In genomic region chr5:52948418-52949076, GRCh38 we compare ENCODE assay signal across 8 cellular contexts. TPM values are rescaled to one million over a fixed set of nuclear protein-coding genes. Genes with fewer than 3 reads are reported as not detected.
DNase-seq lines count a peak whose midpoint lies in the region; ATAC-seq, FAIRE-seq and TF ChIP-seq lines count a peak whose summit lies in the region.

No MANE protein-coding gene starts in this region.

- no peak for TF ChIP-seq POLR2A in upper lobe of left lung (IDR thresholded peaks at IDR 0.05)

- peak; percentile 80 for TF ChIP-seq CTCF in fibroblast of pulmonary artery (IDR thresholded peaks at IDR 0.05; ENCODE audit: low read length, missing control alignments)
- peak; percentile 73 to 90 (median 84) for TF ChIP-seq CTCF in upper lobe of left lung (IDR thresholded peaks at IDR 0.05)

- no peaks in the 10 kb centered on the region for H3K9me3 ChIP-seq in upper lobe of left lung

- peak; percentile 20 for FAIRE-seq in HTR-8/SVneo (lab: Jason Lieb, UNC)

- H3K4me3 ChIP-seq in fibroblast of pulmonary artery (replicated peaks; ENCODE audit: low read depth, low read length) (no peak overlapping the region), upper lobe of left lung (no peak overlapping the region)

- peak overlapping the region in 2 of 4 donors; percentile 32 to 36 for H3K27ac ChIP-seq in upper lobe of left lung

- 21 to 36% methylated on average over 1 of the region's 1 CpG for WGBS in upper lobe of left lung, 2 donors

- no peaks in the 10 kb centered on the region for H3K27me3 ChIP-seq in upper lobe of left lung

- ATAC-seq in GM21528 (IDR thresholded peaks at IDR 0.05; ENCODE audit: low FRiP score, unreplicated experiment) (peak; percentile 99), upper lobe of left lung (ENCODE audit: low FRiP score in 2 of 2) (peak; percentile 88 to 94)

- H3K36me3 ChIP-seq in upper lobe of left lung, result peaks cover 0 to 26% (median 4%) of the 10 kb centered on the region in 4 donors

- peaks cover 0 to 18% (median 15%) of the 10 kb centered on the region in 4 donors for H3K4me1 ChIP-seq in upper lobe of left lung

- TF ChIP-seq EP300 in upper lobe of left lung (IDR thresholded peaks at IDR 0.05), result no peak

- DNase-seq in EH (ENCODE audit: low read depth) (peak; percentile 82), HTR-8/SVneo (ENCODE audit: insufficient read length, low spot score) (peak; percentile 64), OCI-M1 (lab: John Stamatoyannopoulos, UW) (peak; percentile 92), fibroblast of pulmonary artery (ENCODE audit: low read depth) (peak; percentile 94), nucleus accumbens (lab: John Stamatoyannopoulos, UW) (peak in 42 of 56 donors; percentile 0 to 75 (median 26)), upper lobe of left lung (peak in 1 of 2 donors; percentile 65)
- DNase-seq in activated T-cell treated with anti-CD3 and anti-CD28 coated beads, Interleukin-2, amount 50 U/mL, for 48 hours, result peak; percentile 64 to 66

RNA-seq across cellular contexts. Expression of gene ITGA2, which starts 40.6 kb away (rescaled TPM):
- total RNA-seq in upper lobe of left lung, result 10 to 100 TPM in 4 of 6 donors, 1 to 10 TPM in 2; 4.2 to 45.8 (median 13.7) TPM
